10 cellular contexts compared by ENCODE assay signal in the genomic region with DNA sequence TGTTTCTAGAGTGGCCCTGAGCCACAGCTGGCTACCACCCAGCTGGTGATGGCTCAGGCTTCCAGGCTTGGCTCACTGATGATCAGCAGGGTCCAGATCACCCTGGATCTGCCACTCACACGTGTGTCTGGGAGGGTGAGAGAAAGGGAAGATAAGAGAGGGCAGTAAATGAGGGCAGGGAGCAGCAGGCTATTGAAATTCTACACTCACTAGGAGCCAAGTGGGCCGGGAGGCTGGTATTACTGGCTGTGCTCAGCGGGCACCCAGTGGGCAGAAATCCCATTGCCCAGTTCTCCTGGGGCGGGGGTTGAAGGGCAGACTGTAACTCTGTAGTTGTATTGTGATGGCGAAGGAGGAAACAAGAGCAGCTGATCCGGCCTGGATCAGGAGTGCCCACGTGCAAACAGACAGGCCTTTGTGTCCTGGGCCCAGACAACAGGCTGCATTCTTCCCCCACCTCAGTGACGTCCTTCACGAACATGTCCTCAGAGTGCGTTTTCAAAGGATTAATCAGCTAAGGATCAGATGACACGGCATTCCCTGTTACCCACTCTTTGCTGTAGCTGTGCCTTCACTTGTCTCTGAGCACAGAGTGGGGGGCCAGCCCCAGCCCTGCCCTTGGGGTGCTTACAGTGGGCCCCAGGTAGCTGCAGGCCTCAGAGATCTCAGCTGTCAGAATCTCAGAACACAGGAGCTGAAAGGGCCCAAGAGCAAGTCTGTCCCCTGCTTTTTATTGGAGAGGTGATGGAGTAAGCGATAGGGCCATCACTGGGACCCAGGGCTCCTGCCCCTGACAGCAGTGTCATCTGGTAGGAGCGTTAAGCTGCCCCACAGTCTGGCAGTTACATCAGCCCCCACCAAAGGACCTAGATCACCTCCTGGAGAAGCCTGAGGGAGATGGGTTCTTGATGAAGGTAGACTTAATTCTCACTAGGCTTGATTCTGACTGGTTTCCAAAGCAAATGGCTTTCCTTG.
DNase-seq lines count a peak whose midpoint lies in the region; ATAC-seq and TF ChIP-seq lines count a peak whose summit lies in the region.
"Had no signal": no experiment of that assay in that cellular context is flagged by ENCODE, and none has a peak within 500 bp of the region (broad histone marks: within the 10 kb centered on the region; RNA-seq: fewer than 3 reads in every experiment).

No MANE protein-coding gene starts in this region.

- H3K27ac ChIP-seq in IMR-90 (ENCODE audit: insufficient read depth, low read length), result no peak overlapping the region

- H3K9me3 ChIP-seq in IMR-90 (ENCODE audit: control insufficient read depth, insufficient read depth, low read length), result no peaks in the 10 kb centered on the region

- TF ChIP-seq RAD21 in IMR-90 (IDR thresholded peaks at IDR 0.05; ENCODE audit: low read length), result no peak

- BruUV-seq in IMR-90 (replicated peaks; lab: Mats Ljungman, UMichigan), result no TSS peak

- H3K36me3 ChIP-seq in IMR-90 (ENCODE audit: control insufficient read depth, insufficient read depth, low read length), result no peaks in the 10 kb centered on the region

- peak overlapping the region; percentile 61 for H2AFZ ChIP-seq in IMR-90 (replicated peaks; ENCODE audit: low read length, poor library complexity)

- ATAC-seq in IMR-90 (ENCODE audit: low read depth) (no peak), GM21367 (IDR thresholded peaks at IDR 0.05; ENCODE audit: unreplicated experiment) (no peak), GM21381 (IDR thresholded peaks at IDR 0.05; ENCODE audit: unreplicated experiment) (no peak)

- 61% methylated on average over 3 of the region's 13 CpGs; no CpG with 5 or more reads in 1 of the 2 experiments for WGBS in IMR-90 (ENCODE audit: extremely low coverage in 2 of 2, insufficient read length in 1 of 2), 2 experiments

- no peak overlapping the region for H2AK9ac ChIP-seq in IMR-90 (replicated peaks; ENCODE audit: low read depth, low read length, poor library complexity)

- intact Hi-C loops in IMR-90 (cut with micrococcal nuclease), result no loop called here

- H3K4me2 ChIP-seq in IMR-90 (ENCODE audit: low read depth, low read length), result no peak overlapping the region

- peak overlapping the region; percentile 16; the same call in 1 of the 2 replicates for H4K5ac ChIP-seq in IMR-90 (ENCODE audit: low read depth, low read length)

- H3K14ac ChIP-seq in IMR-90 (replicated peaks; ENCODE audit: low read depth, low read length), result 0 out of 2 replicates have a peak overlapping the region, but pooled peaks have one; percentile 35

- no peaks in the 10 kb centered on the region for H4K20me1 ChIP-seq in IMR-90 (ENCODE audit: insufficient read depth, low read length)

- H3K23ac ChIP-seq in IMR-90 (ENCODE audit: low read depth, low read length), result peak overlapping the region; percentile 11; the same call in 1 of the 2 replicates

- peak overlapping the region; percentile 29; the same call in 1 of the 2 replicates for H2BK20ac ChIP-seq in IMR-90 (ENCODE audit: low read depth, low read length)

- peak overlapping the region; percentile 19; the same call in 1 of the 2 replicates for H2BK120ac ChIP-seq in IMR-90 (ENCODE audit: low read depth, low read length)

- peak overlapping the region; percentile 24; the same call in 1 of the 2 replicates for H3K4ac ChIP-seq in IMR-90 (ENCODE audit: low read depth, low read length)

- DNase-seq in IMR-90 (peak; percentile 59), astrocyte of the spinal cord (ENCODE audit: low read depth, low spot score) (peak; percentile 61), iPS-NIHi11 (ENCODE audit: low spot score) (peak; percentile 23), skeletal muscle cell (ENCODE audit: low read depth) (peak; percentile 67), NCI-H2171 (lab: John Stamatoyannopoulos, UW) (no peak)
- no peak for DNase-seq in activated CD4-positive, alpha-beta T cell treated with anti-CD3 and anti-CD28 coated beads for 48 hours
- DNase-seq: cortex of kidney, MM.1S had no signal

- H3K9me1 ChIP-seq in IMR-90 (ENCODE audit: insufficient read depth, low read length), result no peaks in the 10 kb centered on the region

- H3K27me3 ChIP-seq in IMR-90 (ENCODE audit: control insufficient read depth, insufficient read depth, low read length), result peaks cover 4% of the 10 kb centered on the region

- TF ChIP-seq POLR2A in IMR-90 (IDR thresholded peaks at IDR 0.05; ENCODE audit: low read depth, low read length), result no peak

- in situ Hi-C loops in IMR-90 (cut with MboI; ENCODE audit: low sequenced_read_pairs), result no loop called here
- in situ Hi-C loops in astrocyte of the spinal cord (cut with HindIII; ENCODE audit: low sequenced_read_pairs), result no loop called here

- H2AK5ac ChIP-seq in IMR-90 (ENCODE audit: low read depth, low read length), result no peak overlapping the region

- TF ChIP-seq CTCF in IMR-90 (conservative IDR thresholded peaks at IDR 0.05; ENCODE audit: low read depth, low read length), result no peak
- TF ChIP-seq CTCF in astrocyte of the spinal cord (IDR thresholded peaks at IDR 0.05; ENCODE audit: low read depth, low read length), result no peak

- H3K18ac ChIP-seq in IMR-90 (ENCODE audit: low read depth, low read length), result peak overlapping the region; percentile 54; the same call in 1 of the 2 replicates

- no peak overlapping the region for H3K56ac ChIP-seq in IMR-90 (ENCODE audit: extremely low read depth, insufficient read depth, low read length)

- peaks cover 3% of the 10 kb centered on the region; the same call in 1 of the 2 replicates for H3K4me1 ChIP-seq in IMR-90 (ENCODE audit: control insufficient read depth, insufficient read depth, low read length)

- 0 out of 4 replicates have a peak overlapping the region, but pooled peaks of 1 of the 2 experiments have one; percentile 10 for H4K8ac ChIP-seq in IMR-90 (ENCODE audit: low read depth in 2 of 2, low read length in 2 of 2)

- H4K91ac ChIP-seq in IMR-90 (ENCODE audit: insufficient read depth, low read depth, low read length), result peak overlapping the region; percentile 49; the same call in 1 of the 2 replicates

- H3K9ac ChIP-seq in IMR-90 (ENCODE audit: low read depth, low read length), result no peak overlapping the region

- CTCF ChIA-PET in IMR-90 (lab: Yijun Ruan, JAX), result no interaction called here

- H3K4me3 ChIP-seq in IMR-90 (ENCODE audit: insufficient read depth, low read depth, low read length), result no peak overlapping the region
- H3K4me3 ChIP-seq in astrocyte of the spinal cord (ENCODE audit: low read depth, low read length), result no peak overlapping the region
- no peak overlapping the region for H3K4me3 ChIP-seq in skeletal muscle cell (ENCODE audit: low read depth, low read length)

- H2BK15ac ChIP-seq in IMR-90 (ENCODE audit: low read depth, low read length), result no peak overlapping the region

- H3K79me1 ChIP-seq in IMR-90 (ENCODE audit: low read depth in 1 of 2, low read length in 2 of 2), result no peaks in the 10 kb centered on the region

- peak overlapping the region; percentile 30 for H2BK5ac ChIP-seq in IMR-90 (ENCODE audit: low read depth, low read length, poor library complexity, severe bottlenecking)

- dilution Hi-C loops in IMR-90 (cut with HindIII; ENCODE audit: low sequenced_read_pairs, unreplicated experiment), result no loop called here

- POLR2A ChIA-PET in IMR-90 (lab: Charles Lee; ENCODE audit: unreplicated experiment), result no interaction called here

TF ChIP-seq in IMR-90, 13 proteins besides CTCF, POLR2A, EP300 and RAD21:
- TF ChIP-seq SMC3 (IDR thresholded peaks at IDR 0.05; ENCODE audit: low read depth, low read length) (no peak), RFX5 (IDR thresholded peaks at IDR 0.05; ENCODE audit: low read depth, low read length) (no peak), MAFK (IDR thresholded peaks at IDR 0.05; ENCODE audit: low read depth, low read length) (no peak), NFE2L2 (IDR thresholded peaks at IDR 0.05; ENCODE audit: low read depth, low read length) (no peak), FOS (IDR thresholded peaks at IDR 0.05; ENCODE audit: low read depth, low read length) (no peak), MXI1 (IDR thresholded peaks at IDR 0.05; ENCODE audit: borderline replicate concordance, low read depth, low read length) (no peak), BHLHE40 (IDR thresholded peaks at IDR 0.05; ENCODE audit: low read depth, low read length) (no peak), CHD1 (IDR thresholded peaks at IDR 0.05; ENCODE audit: low read depth, low read length) (no peak), CEBPB (IDR thresholded peaks at IDR 0.05; ENCODE audit: low read depth, low read length) (no peak)
- TF ChIP-seq, protein P1, sequence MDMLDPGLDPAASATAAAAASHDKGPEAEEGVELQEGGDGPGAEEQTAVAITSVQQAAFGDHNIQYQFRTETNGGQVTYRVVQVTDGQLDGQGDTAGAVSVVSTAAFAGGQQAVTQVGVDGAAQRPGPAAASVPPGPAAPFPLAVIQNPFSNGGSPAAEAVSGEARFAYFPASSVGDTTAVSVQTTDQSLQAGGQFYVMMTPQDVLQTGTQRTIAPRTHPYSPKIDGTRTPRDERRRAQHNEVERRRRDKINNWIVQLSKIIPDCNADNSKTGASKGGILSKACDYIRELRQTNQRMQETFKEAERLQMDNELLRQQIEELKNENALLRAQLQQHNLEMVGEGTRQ (IDR thresholded peaks at IDR 0.05; ENCODE audit: low read depth, low read length), result no peak
TF ChIP-seq in IMR-90: peak in this region for 0.

Comparison
In these comparisons a context has a peak if more than half of its experiments do, and no peak if none do; other contexts are left out.
1. DNase-seq: peak in IMR-90 (single experiment), astrocyte of the spinal cord (single experiment), iPS-NIHi11 (single experiment) and skeletal muscle cell (single experiment); none in NCI-H2171 (single experiment) and activated CD4-positive, alpha-beta T cell treated with anti-CD3 and anti-CD28 coated beads for 48 hours (single experiment).